Comparison of ENCODE assay signal across 28 cellular contexts in the genomic region with DNA sequence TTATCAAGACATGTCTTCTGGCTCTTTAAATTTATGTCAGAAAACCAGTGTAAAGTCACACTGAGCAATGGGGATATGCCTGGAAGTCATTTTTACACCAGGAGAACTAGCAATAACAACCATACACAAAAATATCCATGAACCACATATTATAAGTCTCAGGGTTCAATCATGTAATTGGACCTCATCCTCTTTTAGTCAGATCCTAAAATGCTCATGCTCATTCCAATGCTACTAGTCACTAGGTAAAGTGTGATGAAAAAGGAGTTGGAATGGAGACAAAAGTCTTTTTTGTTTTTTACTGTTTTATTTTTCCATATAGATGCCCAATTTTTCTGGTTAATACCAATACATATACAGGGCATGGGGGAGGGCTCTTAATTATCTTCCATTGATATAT.
DNase-seq lines count a peak whose midpoint lies in the region; ATAC-seq, FAIRE-seq and TF ChIP-seq lines count a peak whose summit lies in the region.
"Had no signal": no experiment of that assay in that cellular context is flagged by ENCODE, and none has a peak within 500 bp of the region (broad histone marks: within the 10 kb centered on the region; RNA-seq: fewer than 3 reads in every experiment).

No MANE protein-coding gene starts in this region.

- H3K27me3 Mint-ChIP-seq in MCF 10A (ENCODE audit: insufficient read depth, unreplicated experiment) (no peaks in the 10 kb centered on the region), astrocyte (ENCODE audit: low read depth, unreplicated experiment) (no peaks in the 10 kb centered on the region)
- H3K27me3 Mint-ChIP-seq: IgD-negative memory B cell had no signal

- no peak for FAIRE-seq in astrocyte (lab: Jason Lieb, UNC)
- FAIRE-seq: endometrium, frontal cortex, GM19239, islet of Langerhans, RCC 7860 had no signal

- TF ChIP-seq POLR2A in breast epithelium (IDR thresholded peaks at IDR 0.05) (no peak), prostate gland (IDR thresholded peaks at IDR 0.05) (no peak), heart left ventricle (IDR thresholded peaks at IDR 0.05) (no peak)

- H2AFZ ChIP-seq in astrocyte (ENCODE audit: low read depth, low read length): no peak overlapping the region

- H3K4me3 Mint-ChIP-seq in MCF 10A (ENCODE audit: unreplicated experiment): no peak overlapping the region
- H3K4me3 Mint-ChIP-seq in astrocyte (ENCODE audit: unreplicated experiment): no peak overlapping the region
- H3K4me3 Mint-ChIP-seq: IgD-negative memory B cell; T-helper 2 cell treated with Interferon-gamma antibody and Interleukin-4, amounts not matched to agents 5 μg/mL and 100 μg/mL, for 36 hours had no signal

- H3K4me2 ChIP-seq in astrocyte (ENCODE audit: low read length): peak overlapping the region; percentile 32

- no peaks in the 10 kb centered on the region for H3K36me3 ChIP-seq in breast epithelium
- H3K36me3 ChIP-seq in astrocyte (ENCODE audit: insufficient read depth, low read length): no peaks in the 10 kb centered on the region
- no peaks in the 10 kb centered on the region for H3K36me3 ChIP-seq in prostate gland
- H3K36me3 ChIP-seq in heart left ventricle: no peaks in the 10 kb centered on the region
- H3K36me3 ChIP-seq: BE2C, thyroid gland, WERI-Rb-1 had no signal

- POLR2A ChIA-PET in MCF 10A (lab: Yijun Ruan, JAX): interaction anchor here (1.6 kb wide), 1 partner anchor 10 kb away, joined by 3 read pairs; no protein-coding TSS in a partner anchor

- no peak overlapping the region for H3K4me3 ChIP-seq in breast epithelium
- H3K4me3 ChIP-seq in astrocyte (ENCODE audit: insufficient read depth, low read depth, low read length): no peak overlapping the region
- no peak overlapping the region for H3K4me3 ChIP-seq in fibroblast of the aortic adventitia (ENCODE audit: low read depth, low read length)
- no peak overlapping the region for H3K4me3 ChIP-seq in prostate gland
- H3K4me3 ChIP-seq in heart left ventricle: no peak overlapping the region
- H3K4me3 ChIP-seq: psoas muscle, thyroid gland had no signal

- H3K4me1 Mint-ChIP-seq in MCF 10A (ENCODE audit: insufficient read depth, unreplicated experiment) (no peaks in the 10 kb centered on the region), astrocyte (ENCODE audit: low read depth, unreplicated experiment) (peaks cover 13% of the 10 kb centered on the region)
- H3K4me1 Mint-ChIP-seq: IgD-negative memory B cell had no signal

- H3K9me3 ChIP-seq in breast epithelium (no peaks in the 10 kb centered on the region), astrocyte (ENCODE audit: insufficient read depth, low read depth, low read length) (no peaks in the 10 kb centered on the region), prostate gland (no peaks in the 10 kb centered on the region), heart left ventricle (peaks cover 0 to 3% (median 0%) of the 10 kb centered on the region in 12 donors)
- H3K9me3 ChIP-seq: BE2C, psoas muscle, thyroid gland had no signal

- no peaks in the 10 kb centered on the region for H3K79me2 ChIP-seq in astrocyte (ENCODE audit: insufficient read depth, low read length)

- H3K9me3 Mint-ChIP-seq in MCF 10A (ENCODE audit: unreplicated experiment) (no peaks in the 10 kb centered on the region), astrocyte (ENCODE audit: unreplicated experiment) (no peaks in the 10 kb centered on the region)

- TF ChIP-seq CTCF in MCF 10A (IDR thresholded peaks at IDR 0.05; ENCODE audit: unreplicated experiment) (no peak), breast epithelium (IDR thresholded peaks at IDR 0.05) (no peak), astrocyte (IDR thresholded peaks at IDR 0.05; ENCODE audit: insufficient read depth, low read depth, low read length) (no peak), fibroblast of the aortic adventitia (IDR thresholded peaks at IDR 0.05; ENCODE audit: insufficient read depth, low read length) (no peak), prostate gland (IDR thresholded peaks at IDR 0.05) (no peak), heart left ventricle (IDR thresholded peaks at IDR 0.05) (no peak)

- H3K27ac ChIP-seq in breast epithelium: no peak overlapping the region
- no peak overlapping the region for H3K27ac ChIP-seq in astrocyte (ENCODE audit: low read depth, low read length)
- H3K27ac ChIP-seq in prostate gland: no peak overlapping the region
- H3K27ac ChIP-seq in heart left ventricle: no peak overlapping the region
- H3K27ac ChIP-seq: 22Rv1, psoas muscle, thyroid gland, WERI-Rb-1 had no signal

- no peaks in the 10 kb centered on the region for H4K20me1 ChIP-seq in astrocyte (ENCODE audit: insufficient read depth, low read length)

- H3K4me1 ChIP-seq in breast epithelium (no peaks in the 10 kb centered on the region), astrocyte (ENCODE audit: insufficient read depth, low read length) (no peaks in the 10 kb centered on the region), prostate gland (replicated peaks) (no peaks in the 10 kb centered on the region), heart left ventricle (peaks cover 0 to 6% (median 0%) of the 10 kb centered on the region in 12 donors)
- H3K4me1 ChIP-seq: psoas muscle, thyroid gland had no signal

- intact Hi-C loops in MCF 10A (cut with micrococcal nuclease): loop anchor here (10.0 kb wide), 1 partner anchor 62 kb away; no protein-coding TSS in a partner anchor
- intact Hi-C loops in breast epithelium (cut with DNase I; ENCODE audit: low total_unique reads): no loop called here
- intact Hi-C loops in prostate gland (cut with DNase I): no loop called here
- intact Hi-C loops in heart left ventricle (cut with DNase I): no loop called here

- H3K27me3 ChIP-seq in breast epithelium (no peaks in the 10 kb centered on the region), astrocyte (ENCODE audit: insufficient read depth, low read length) (no peaks in the 10 kb centered on the region), prostate gland (replicated peaks; ENCODE audit: insufficient read depth) (no peaks in the 10 kb centered on the region), heart left ventricle (no peaks in the 10 kb centered on the region)
- H3K27me3 ChIP-seq: BE2C, thyroid gland had no signal

- DNase-seq in MCF 10A (ENCODE audit: unreplicated experiment) (peak; percentile 5), breast epithelium (ENCODE audit: low spot score in 2 of 2) (no peak), astrocyte (ENCODE audit: low read depth) (peak; percentile 56), fibroblast of the aortic adventitia (ENCODE audit: low read depth) (peak; percentile 30), foreskin melanocyte (no peak), prostate gland (ENCODE audit: low spot score) (no peak), heart left ventricle (no peak), superior temporal gyrus (ENCODE audit: extremely low spot score) (no peak)
- DNase-seq: activated CD8-positive, alpha-beta memory T cell treated with anti-CD3 and anti-CD28 coated beads, Interleukin-2, amount 50 U/mL, for 4 hours; BE2C; DMS79; hypothalamus; MM.1S; NCI-H1436 treated with DMSO at 0.1 percent for 48 hours; NCI-H510A treated with DMSO at 0.1 percent for 48 hours; psoas muscle; stimulated activated CD4-positive, alpha-beta T cell treated with anti-CD3 and anti-CD28 coated beads, Interleukin-4, amount 100 ng/mL, for 1 hour; stimulated activated naive CD4-positive, alpha-beta T cell treated with Interleukin-2 at 50 U/mL for 16 hours; thyroid gland; WERI-Rb-1 had no signal

- H3K9ac ChIP-seq in astrocyte (ENCODE audit: low read length): no peak overlapping the region

- CTCF ChIA-PET in MCF 10A (lab: Yijun Ruan, JAX): no interaction called here

- no peaks in the 10 kb centered on the region for H3K36me3 Mint-ChIP-seq in MCF 10A (ENCODE audit: insufficient read depth, unreplicated experiment)
- no peaks in the 10 kb centered on the region for H3K36me3 Mint-ChIP-seq in astrocyte (ENCODE audit: low read depth, unreplicated experiment)
- H3K36me3 Mint-ChIP-seq: IgD-negative memory B cell had no signal

- BruUV-seq in MCF 10A (replicated peaks; lab: Mats Ljungman, UMichigan): no TSS peak

- H3K27ac Mint-ChIP-seq in MCF 10A (ENCODE audit: low read depth, unreplicated experiment): no peak overlapping the region
- H3K27ac Mint-ChIP-seq in astrocyte (ENCODE audit: unreplicated experiment): no peak overlapping the region
- H3K27ac Mint-ChIP-seq: IgD-negative memory B cell; T-helper 2 cell treated with Interferon-gamma antibody and Interleukin-4, amounts not matched to agents 5 μg/mL and 100 μg/mL, for 36 hours had no signal

- no peak for ATAC-seq in heart left ventricle
- ATAC-seq: psoas muscle had no signal

Comparison
In these comparisons a context has a peak if more than half of its experiments do, and no peak if none do; other contexts are left out.
1. DNase-seq: peak in MCF 10A (single experiment), astrocyte (single experiment) and fibroblast of the aortic adventitia (single experiment); none in breast epithelium (0 of 2), foreskin melanocyte (single experiment), prostate gland (single experiment), heart left ventricle (0 of 5) and superior temporal gyrus (single experiment).